In genomic region chr22:26798433-26799065, GRCh38 we compare ENCODE assay signal across 25 cellular contexts.
DNase-seq lines count a peak whose midpoint lies in the region; ATAC-seq, FAIRE-seq and TF ChIP-seq lines count a peak whose summit lies in the region.
"Had no signal": no experiment of that assay in that cellular context is flagged by ENCODE, and none has a peak within 500 bp of the region (broad histone marks: within the 10 kb centered on the region; RNA-seq: fewer than 3 reads in every experiment).

No MANE protein-coding gene starts in this region.

- intact Hi-C loops in K562 (cut with micrococcal nuclease) (no loop called here), left colon (cut with DNase I, micrococcal nuclease) (no loop called here), transverse colon (cut with DNase I; ENCODE audit: low total_unique reads) (no loop called here), left ventricle myocardium inferior (cut with micrococcal nuclease) (no loop called here)

- H4K91ac ChIP-seq in H9 (ENCODE audit: insufficient read length, low read depth, low read length) = no peak overlapping the region

- no peak overlapping the region for H3K4ac ChIP-seq in H9 (ENCODE audit: low read depth, low read length)

- H3K9me3 Mint-ChIP-seq in H9 = no peaks in the 10 kb centered on the region
- H3K9me3 Mint-ChIP-seq in stimulated activated naive CD8-positive, alpha-beta T cell treated with anti-CD3 and anti-CD28 coated beads, Interleukin-15, amount 100 ng/mL, for 72 hours = peaks cover 0 to 7% of the 10 kb centered on the region in 2 donors
- H3K9me3 Mint-ChIP-seq: CD8-positive, alpha-beta T cell had no signal

- CTCF ChIA-PET in K562 (lab: Yijun Ruan, JAX; ENCODE audit: low intra/inter-chr PET ratio) = no interaction called here

- H3K4me3 Mint-ChIP-seq in H9 = no peak overlapping the region
- no peak overlapping the region for H3K4me3 Mint-ChIP-seq in stimulated activated naive CD8-positive, alpha-beta T cell treated with anti-CD3 and anti-CD28 coated beads, Interleukin-15, amount 100 ng/mL, for 72 hours
- H3K4me3 Mint-ChIP-seq: CD8-positive, alpha-beta T cell had no signal

- no peaks in the 10 kb centered on the region for H3K9me3 ChIP-seq in H9 (ENCODE audit: control insufficient read depth, low read depth, low read length)
- no peaks in the 10 kb centered on the region for H3K9me3 ChIP-seq in K562 (replicated peaks; ENCODE audit: control insufficient read depth, insufficient read depth, low read depth, low read length)
- no peaks in the 10 kb centered on the region for H3K9me3 ChIP-seq in transverse colon
- H3K9me3 ChIP-seq in left ventricle myocardium inferior (replicated peaks) = no peaks in the 10 kb centered on the region
- H3K9me3 ChIP-seq: Caco-2, SJSA1 had no signal

- DNase-seq in H9 (peak; percentile 46), K562 (ENCODE audit: extremely low read depth in 1 of 4, low spot score in 3 of 4) (no peak), left colon (peak; percentile 58 to 71), transverse colon (peak; percentile 54), left ventricle myocardium inferior (no peak)
- DNase-seq in stimulated activated naive CD8-positive, alpha-beta T cell treated with anti-CD3 and anti-CD28 coated beads, Interleukin-15, amount 100 ng/mL, for 72 hours = no peak
- DNase-seq: AML-193; CD8-positive, alpha-beta T cell; DMS 273 treated with DMSO at 0.1 percent for 48 hours; DMS79; EL; GDM1; GM23248; MM.1S; NCI-H2029; NCI-H446 treated with DMSO at 0.1 percent for 48 hours; Right ventricle myocardium superior had no signal

- H3K27me3 ChIP-seq in H9 (ENCODE audit: insufficient read depth, low read length) (no peaks in the 10 kb centered on the region), K562 (ENCODE audit: control insufficient read depth in 2 of 2, insufficient read depth in 2 of 2, low read length in 2 of 2) (peaks cover 0 to 9% of the 10 kb centered on the region in 2 experiments; a peak in 1 of 5 replicates), transverse colon (no peaks in the 10 kb centered on the region), left ventricle myocardium inferior (ENCODE audit: low read depth) (no peaks in the 10 kb centered on the region)
- H3K27me3 ChIP-seq: SJSA1 had no signal

- H2AFZ ChIP-seq in H9 (ENCODE audit: low read length) (no peak overlapping the region), K562 (ENCODE audit: low read depth, low read length) (no peak overlapping the region)
- H2AFZ ChIP-seq: GM23248 had no signal

- in situ Hi-C loops in K562 (cut with MboI) = no loop called here
- in situ Hi-C loops in transverse colon (cut with MboI; ENCODE audit: low pct_ligation_motif_present in 1 of 4, low pct_unique_long_range_greater_than_20kb in 1 of 4, low sequenced_read_pairs in 3 of 4) = no loop called here

- ATAC-seq in K562 (peak; percentile 41; the same call in 1 of the 3 replicates), left colon (peak; percentile 95), HG03571 (IDR thresholded peaks at IDR 0.05; ENCODE audit: unreplicated experiment) (no peak)
- ATAC-seq in stimulated activated naive CD8-positive, alpha-beta T cell treated with anti-CD3 and anti-CD28 coated beads, Interleukin-15, amount 100 ng/mL, for 72 hours = no peak
- ATAC-seq: CD8-positive, alpha-beta T cell; GM12878 had no signal

- H3K9me1 ChIP-seq in K562 (ENCODE audit: control insufficient read depth, insufficient read depth, low read length) = no peaks in the 10 kb centered on the region

- FAIRE-seq in K562 (lab: Jason Lieb, UNC) = no peak
- FAIRE-seq: A204.1, GM12878, GM19239 had no signal

- no peak overlapping the region for H4K5ac ChIP-seq in H9 (ENCODE audit: insufficient read length, low read depth, low read length)

- no peaks in the 10 kb centered on the region for H3K79me2 ChIP-seq in H9 (ENCODE audit: insufficient read depth, low read length)
- H3K79me2 ChIP-seq in K562 (ENCODE audit: control insufficient read depth, insufficient read depth, low read length) = no peaks in the 10 kb centered on the region

- H3K36me3 ChIP-seq in K562 (ENCODE audit: control insufficient read depth, insufficient read depth, low read length) = no peaks in the 10 kb centered on the region
- no peaks in the 10 kb centered on the region for H3K36me3 ChIP-seq in transverse colon
- H3K36me3 ChIP-seq in left ventricle myocardium inferior = peaks cover 4% of the 10 kb centered on the region
- H3K36me3 ChIP-seq: SJSA1 had no signal

- no peak overlapping the region for H2BK20ac ChIP-seq in H9 (ENCODE audit: low read depth, low read length, poor library complexity, severe bottlenecking)

- no peak overlapping the region for H2BK15ac ChIP-seq in H9 (ENCODE audit: low read depth, low read length)

- H2BK12ac ChIP-seq in H9 (ENCODE audit: insufficient read length, low read depth, low read length) = no peak overlapping the region

- TF ChIP-seq POLR2A in K562 (conservative IDR thresholded peaks at IDR 0.05) (no peak), transverse colon (IDR thresholded peaks at IDR 0.05) (no peak)

- no peak overlapping the region for H3K18ac ChIP-seq in H9 (ENCODE audit: insufficient read length, low read depth, low read length)

- no peak overlapping the region for H4K8ac ChIP-seq in H9 (replicated peaks; ENCODE audit: insufficient read length, low read depth, low read length)

- no peak overlapping the region for H3T11ph ChIP-seq in H9 (ENCODE audit: low read length)

- no peaks in the 10 kb centered on the region for H3K4me1 ChIP-seq in H9 (ENCODE audit: insufficient read depth, low read length)
- H3K4me1 ChIP-seq in K562 (replicated peaks in 1 of 2; ENCODE audit: control insufficient read depth in 2 of 2, insufficient read depth in 2 of 2, low read length in 2 of 2) = peaks cover 0 to 3% of the 10 kb centered on the region in 2 experiments; a peak in 2 of 5 replicates
- H3K4me1 ChIP-seq in transverse colon = peaks cover 0 to 5% (median 0%) of the 10 kb centered on the region in 4 donors
- no peaks in the 10 kb centered on the region for H3K4me1 ChIP-seq in left ventricle myocardium inferior

- BruUV-seq in K562 (replicated peaks; lab: Mats Ljungman, UMichigan) = no TSS peak

- no peak overlapping the region for H3K27ac ChIP-seq in H9 (ENCODE audit: insufficient read length, low read depth, low read length)
- H3K27ac ChIP-seq in K562 (ENCODE audit: extremely low read depth, low read depth, low read length) = no peak overlapping the region
- no peak overlapping the region for H3K27ac ChIP-seq in transverse colon
- no peak overlapping the region for H3K27ac ChIP-seq in left ventricle myocardium inferior (replicated peaks)
- H3K27ac ChIP-seq: C4-2B, GM23248, KMS-11, SJSA1 had no signal

- no peak for TF ChIP-seq RAD21 in K562 (CRISPR knock-in tag; conservative IDR thresholded peaks at IDR 0.05 in 1 of 2, IDR thresholded peaks at IDR 0.05 in 1 of 2)

- H4K20me1 ChIP-seq in H9 (ENCODE audit: control insufficient read depth, insufficient read depth, insufficient read length) (no peaks in the 10 kb centered on the region), K562 (replicated peaks; ENCODE audit: control insufficient read depth, insufficient read depth, low read length) (no peaks in the 10 kb centered on the region)

- no peak overlapping the region for H3K23ac ChIP-seq in H9 (ENCODE audit: insufficient read length, low read depth, low read length)

- no peak overlapping the region for H3K9ac ChIP-seq in H9 (ENCODE audit: extremely low read depth, insufficient read length, low read length)
- no peak overlapping the region for H3K9ac ChIP-seq in K562 (ENCODE audit: insufficient read depth in 1 of 2, low read depth in 2 of 2, low read length in 2 of 2)
- H3K9ac ChIP-seq: GM23248, KMS-11 had no signal

- TF ChIP-seq EP300 in K562 (IDR thresholded peaks at IDR 0.05; ENCODE audit: low read length) (no peak), transverse colon (IDR thresholded peaks at IDR 0.05; ENCODE audit: low read depth) (no peak)

- H3K23me2 ChIP-seq in H9 (ENCODE audit: insufficient read length, low read depth, low read length, poor library complexity, severe bottlenecking) = no peaks in the 10 kb centered on the region

- no peaks in the 10 kb centered on the region; a peak in 1 of 7 replicates for H3K36me3 Mint-ChIP-seq in H9 (ENCODE audit: insufficient read depth in 1 of 3, low read depth in 3 of 3)

- POLR2A ChIA-PET in K562 (lab: Yijun Ruan, JAX) = interaction anchor here (1.0 kb wide), 1 partner anchor 10 kb away, joined by 4 read pairs; no protein-coding TSS in a partner anchor

- no CpG with 5 or more reads among the region's 19 CpGs for WGBS in H9 (ENCODE audit: extremely low coverage, insufficient read length, low lambda C conversion rate)
- WGBS in K562 (ENCODE audit: insufficient coverage, low coverage, missing lambda C conversion rate) = 10% methylated on average over 13 of the region's 19 CpGs
- 20 to 56% methylated on average over 2 to 19 of the region's 19 CpGs for WGBS in transverse colon (ENCODE audit: low coverage in 1 of 2), 2 donors

- peaks cover 5% of the 10 kb centered on the region; the same call in 1 of the 2 replicates for H3K27me3 Mint-ChIP-seq in H9 (ENCODE audit: low read depth)
- H3K27me3 Mint-ChIP-seq in stimulated activated naive CD8-positive, alpha-beta T cell treated with anti-CD3 and anti-CD28 coated beads, Interleukin-15, amount 100 ng/mL, for 72 hours = no peaks in the 10 kb centered on the region

- H3K4me3 ChIP-seq in K562 (no peak overlapping the region), transverse colon (no peak overlapping the region), left ventricle myocardium inferior (no peak overlapping the region)
- H3K4me3 ChIP-seq: GM12878, GM23248, SJSA1 had no signal

- no peak overlapping the region for H2BK5ac ChIP-seq in H9 (ENCODE audit: insufficient read length, low read length)

- H3K4me2 ChIP-seq in H9 (ENCODE audit: insufficient read depth, insufficient read length, low read length) = no peak overlapping the region
- H3K4me2 ChIP-seq in K562 (ENCODE audit: insufficient read depth, low read length) = no peak overlapping the region
- H3K4me2 ChIP-seq: KMS-11 had no signal

- H3K14ac ChIP-seq in H9 (ENCODE audit: insufficient read depth, low read length) = no peak overlapping the region; the same call in 1 of the 2 replicates

- H3K79me1 ChIP-seq in H9 (ENCODE audit: insufficient read depth, low read depth, low read length, poor library complexity, severe bottlenecking) = no peaks in the 10 kb centered on the region

- no peak for TF ChIP-seq CTCF in H9 (conservative IDR thresholded peaks at IDR 0.05)
- TF ChIP-seq CTCF in K562 (IDR thresholded peaks at IDR 0.05 in 2 of 3, conservative IDR thresholded peaks at IDR 0.05 in 1 of 3; ENCODE audit: insufficient read depth in 2 of 3, low read depth in 1 of 3, low read length in 3 of 3) = no peak
- TF ChIP-seq CTCF in transverse colon (IDR thresholded peaks at IDR 0.05) = no peak
- TF ChIP-seq CTCF in left ventricle myocardium inferior (IDR thresholded peaks at IDR 0.05; ENCODE audit: borderline replicate concordance) = no peak

- no peak overlapping the region for H2AK5ac ChIP-seq in H9 (ENCODE audit: insufficient read length, low read length)

- H3K27ac Mint-ChIP-seq in H9 = peak overlapping the region in 1 of 3 experiments; percentile 21; a peak in 1 of 7 replicates
- no peak overlapping the region for H3K27ac Mint-ChIP-seq in stimulated activated naive CD8-positive, alpha-beta T cell treated with anti-CD3 and anti-CD28 coated beads, Interleukin-15, amount 100 ng/mL, for 72 hours
- H3K27ac Mint-ChIP-seq: CD8-positive, alpha-beta T cell had no signal

- H2BK120ac ChIP-seq in H9 (ENCODE audit: low read depth, low read length, poor library complexity, severe bottlenecking) = no peak overlapping the region

- H3K4me1 Mint-ChIP-seq in H9 = peaks cover 9 to 27% of the 10 kb centered on the region in 2 experiments
- no peaks in the 10 kb centered on the region for H3K4me1 Mint-ChIP-seq in stimulated activated naive CD8-positive, alpha-beta T cell treated with anti-CD3 and anti-CD28 coated beads, Interleukin-15, amount 100 ng/mL, for 72 hours

- no peak overlapping the region for H3K56ac ChIP-seq in H9 (ENCODE audit: insufficient read length, low read depth, low read length)

Comparison
In these comparisons a context has a peak if more than half of its experiments do, and no peak if none do; other contexts are left out.
1. DNase-seq: peak in H9 (single experiment), left colon (2 of 2) and transverse colon (single experiment); none in K562 (0 of 4), stimulated activated naive CD8-positive, alpha-beta T cell treated with anti-CD3 and anti-CD28 coated beads, Interleukin-15, amount 100 ng/mL, for 72 hours (0 of 2) and left ventricle myocardium inferior (single experiment).
2. ATAC-seq: peak in K562 (single experiment) and left colon (single experiment); none in HG03571 (single experiment) and stimulated activated naive CD8-positive, alpha-beta T cell treated with anti-CD3 and anti-CD28 coated beads, Interleukin-15, amount 100 ng/mL, for 72 hours (single experiment).